In the genomic region with DNA sequence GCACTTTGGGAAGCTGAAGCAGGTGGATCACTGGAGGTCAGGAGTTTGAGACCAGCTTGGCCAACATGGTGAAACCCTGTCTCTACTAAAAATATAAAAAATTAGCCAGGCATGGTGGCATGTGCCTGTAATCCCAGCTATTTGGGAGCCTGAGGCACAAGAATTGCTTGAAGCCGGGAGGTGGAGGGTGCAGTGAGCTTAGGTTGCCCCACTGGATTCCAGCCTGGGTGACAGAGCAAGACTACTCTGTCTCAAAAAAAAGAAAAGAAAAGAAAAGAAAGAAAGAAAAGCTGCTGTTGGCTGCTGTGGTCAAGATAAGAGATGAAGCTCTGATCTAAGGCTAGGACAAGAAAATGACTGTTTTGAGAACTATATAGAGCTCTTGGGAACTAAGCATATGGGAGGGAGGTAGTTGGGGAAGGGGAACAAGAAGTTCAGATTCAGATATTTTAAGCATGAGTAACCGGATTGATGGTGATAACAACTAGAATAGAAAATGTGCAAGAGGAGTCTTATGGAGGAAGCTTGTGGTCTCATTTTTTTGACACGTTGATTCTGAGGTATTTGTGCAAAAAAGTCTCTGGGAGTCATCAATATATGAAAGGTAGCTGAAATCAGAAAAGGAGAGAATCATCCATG, we compare ENCODE assay signal across 20 cellular contexts. TPM values are rescaled to one million over a fixed set of nuclear protein-coding genes. Genes with fewer than 3 reads are reported as not detected.
DNase-seq lines count a peak whose midpoint lies in the region; ATAC-seq, FAIRE-seq and TF ChIP-seq lines count a peak whose summit lies in the region.
"Had no signal": no experiment of that assay in that cellular context is flagged by ENCODE, and none has a peak within 500 bp of the region (broad histone marks: within the 10 kb centered on the region; RNA-seq: fewer than 3 reads in every experiment).

No MANE protein-coding gene starts in this region.

- no peak for ATAC-seq in HG02840 (IDR thresholded peaks at IDR 0.05; ENCODE audit: low FRiP score, unreplicated experiment)
- ATAC-seq: activated naive CD8-positive, alpha-beta T cell treated with anti-CD3 and anti-CD28 coated beads, Interleukin-2, amount 50 U/mL, for 24 hours; right cardiac atrium; T-cell had no signal

- peak; percentile 81 for FAIRE-seq in H54 (lab: Jason Lieb, UNC)

- no peak overlapping the region for H3K4me3 ChIP-seq in cardiac fibroblast (replicated peaks in 1 of 2; ENCODE audit: low read depth in 2 of 2, low read length in 2 of 2)
- H3K4me3 ChIP-seq: colonic mucosa, transverse colon had no signal

- TF ChIP-seq CTCF in cardiac fibroblast (IDR thresholded peaks at IDR 0.05; ENCODE audit: low read depth, low read length) = no peak

- DNase-seq in H54 (ENCODE audit: insufficient read length, low spot score) (peak; percentile 12), RKO (ENCODE audit: low spot score) (peak; percentile 7), cardiac fibroblast (ENCODE audit: low read depth in 2 of 2) (peak; percentile 45 to 58), pulmonary artery endothelial cell (ENCODE audit: low read depth, low spot score) (peak; percentile 30), midbrain (lab: John Stamatoyannopoulos, UW) (no peak), D341Med (ENCODE audit: low spot score) (no peak)
- DNase-seq in activated CD4-positive, CD25-positive, alpha-beta regulatory T cell treated with anti-CD3 and anti-CD28 coated beads, Interleukin-2, amount 50 U/mL, for 72 hours = no peak
- DNase-seq: activated CD4-positive, alpha-beta T cell treated with anti-CD3 and anti-CD28 coated beads for 4 hours; activated naive CD8-positive, alpha-beta T cell treated with anti-CD3 and anti-CD28 coated beads, Interleukin-2, amount 50 U/mL, for 24 hours; CD4-positive, alpha-beta memory T cell; colonic mucosa; erythroblast; GF-D8; hippocampal formation; NCI-H1436; NCI-H510A treated with DMSO at 0.1 percent for 48 hours; right cardiac atrium; T-cell; transverse colon had no signal

- TF ChIP-seq POLR2A in H54 (IDR thresholded peaks at IDR 0.05; ENCODE audit: low read depth, low read length) = no peak

RNA-seq across cellular contexts. Expression of gene DNAH12, which starts 25.7 kb away (rescaled TPM):
- total RNA-seq in pulmonary artery endothelial cell = 0.04 and 0.07 TPM in 2 replicates
- total RNA-seq: transverse colon had no signal

RNA-seq across cellular contexts. Expression of gene PDE12, which starts 37.7 kb away (rescaled TPM):
- 20.9 and 34.6 TPM in 2 replicates for total RNA-seq in pulmonary artery endothelial cell

Comparison
In these comparisons a context has a peak if more than half of its experiments do, and no peak if none do; other contexts are left out.
1. DNase-seq: peak in H54 (single experiment), RKO (single experiment), cardiac fibroblast (2 of 2) and pulmonary artery endothelial cell (single experiment); none in activated CD4-positive, CD25-positive, alpha-beta regulatory T cell treated with anti-CD3 and anti-CD28 coated beads, Interleukin-2, amount 50 U/mL, for 72 hours (single experiment), midbrain (single experiment) and D341Med (single experiment).